ENCODE assay signal across 11 cellular contexts in the genomic region with DNA sequence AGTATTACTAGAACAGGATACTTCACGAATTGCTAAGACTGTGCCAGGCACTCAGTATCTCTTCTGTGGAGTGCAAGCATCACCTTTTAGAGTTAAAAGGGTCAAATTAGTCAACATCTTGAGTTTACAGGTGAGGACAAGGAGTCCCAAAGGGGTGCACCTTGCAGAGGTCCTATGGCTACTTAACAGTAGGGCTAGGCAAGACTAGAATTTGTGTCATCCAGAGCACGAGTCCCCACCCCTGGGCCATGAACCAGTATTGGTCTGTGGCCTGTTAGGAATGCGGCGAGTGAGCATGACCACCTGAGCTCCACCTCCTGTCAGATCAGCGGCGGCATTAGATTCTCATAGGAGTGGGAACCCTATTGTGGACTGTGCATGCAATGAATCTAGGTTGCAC. TPM values are rescaled to one million over a fixed set of nuclear protein-coding genes. Genes with fewer than 3 reads are reported as not detected.
DNase-seq lines count a peak whose midpoint lies in the region; ATAC-seq, FAIRE-seq and TF ChIP-seq lines count a peak whose summit lies in the region.
"Had no signal": no experiment of that assay in that cellular context is flagged by ENCODE, and none has a peak within 500 bp of the region (broad histone marks: within the 10 kb centered on the region; RNA-seq: fewer than 3 reads in every experiment).

No MANE protein-coding gene starts in this region.

- H2BK120ac ChIP-seq in H9 (ENCODE audit: low read depth, low read length, poor library complexity, severe bottlenecking): no peak overlapping the region

- H4K5ac ChIP-seq in H9 (ENCODE audit: insufficient read length, low read depth, low read length): no peak overlapping the region

- H3K27me3 Mint-ChIP-seq in HFFc6 (ENCODE audit: insufficient read depth) (no peaks in the 10 kb centered on the region), H9 (ENCODE audit: low read depth) (no peaks in the 10 kb centered on the region)
- H3K27me3 Mint-ChIP-seq in activated CD8-positive, alpha-beta memory T cell treated with anti-CD3 and anti-CD28 coated beads, Interleukin-2, amount 10 ng/mL, durations not matched to agents 7 days and 5 days: peaks cover 3% of the 10 kb centered on the region

- no peak overlapping the region for H3K56ac ChIP-seq in H9 (ENCODE audit: insufficient read length, low read depth, low read length)

- H3K79me2 ChIP-seq in keratinocyte (ENCODE audit: control insufficient read depth, insufficient read depth, low read length): no peaks in the 10 kb centered on the region
- H3K79me2 ChIP-seq in H9 (ENCODE audit: insufficient read depth, low read length): no peaks in the 10 kb centered on the region

- H3K27me3 ChIP-seq in adipocyte (replicated peaks; ENCODE audit: control insufficient read depth, insufficient read depth, low read length) (no peaks in the 10 kb centered on the region), keratinocyte (ENCODE audit: control insufficient read depth, extremely low read depth, insufficient read depth, low read length) (no peaks in the 10 kb centered on the region), spleen (replicated peaks in 1 of 7) (no peaks in the 10 kb centered on the region), H9 (ENCODE audit: insufficient read depth, low read length) (no peaks in the 10 kb centered on the region)

- H2BK5ac ChIP-seq in H9 (ENCODE audit: insufficient read length, low read length): no peak overlapping the region

- H2AK5ac ChIP-seq in H9 (ENCODE audit: insufficient read length, low read length): no peak overlapping the region

- no peaks in the 10 kb centered on the region for H3K9me3 ChIP-seq in adipocyte (ENCODE audit: control insufficient read depth, low read length)
- no peaks in the 10 kb centered on the region for H3K9me3 ChIP-seq in keratinocyte (ENCODE audit: control insufficient read depth, low read depth, low read length)
- H3K9me3 ChIP-seq in spleen: no peaks in the 10 kb centered on the region
- no peaks in the 10 kb centered on the region for H3K9me3 ChIP-seq in H9 (ENCODE audit: control insufficient read depth, low read depth, low read length)

- no peak overlapping the region for H3K18ac ChIP-seq in H9 (ENCODE audit: insufficient read length, low read depth, low read length)

- H3K27ac ChIP-seq in keratinocyte (ENCODE audit: control insufficient read depth, insufficient read depth, low read length) (peak overlapping the region; percentile 99), spleen (peak overlapping the region in 6 of 8 donors; percentile 5 to 65 (median 50)), H9 (ENCODE audit: insufficient read length, low read depth, low read length) (no peak overlapping the region)

- no peak overlapping the region for H3K14ac ChIP-seq in H9 (ENCODE audit: insufficient read depth, low read length)

- no peak overlapping the region for H2AFZ ChIP-seq in keratinocyte (ENCODE audit: control insufficient read depth, low read length)
- no peak overlapping the region for H2AFZ ChIP-seq in H9 (ENCODE audit: low read length)

- H3K4me1 ChIP-seq in adipocyte (ENCODE audit: control insufficient read depth, insufficient read depth, low read length) (peaks cover 32% of the 10 kb centered on the region), keratinocyte (ENCODE audit: control insufficient read depth, extremely low read depth, insufficient read depth, low read length) (peaks cover 52% of the 10 kb centered on the region), spleen (peaks cover 0 to 10% (median 4%) of the 10 kb centered on the region in 6 donors), H9 (ENCODE audit: insufficient read depth, low read length) (peaks cover 10% of the 10 kb centered on the region; the same call in 1 of the 2 replicates)

- H3K4me1 Mint-ChIP-seq in HFFc6 (ENCODE audit: low read depth) (peaks cover 78% of the 10 kb centered on the region), H9 (peaks cover 24% of the 10 kb centered on the region in 2 experiments)
- H3K4me1 Mint-ChIP-seq in activated CD8-positive, alpha-beta memory T cell treated with anti-CD3 and anti-CD28 coated beads, Interleukin-2, amount 10 ng/mL, durations not matched to agents 7 days and 5 days: peaks cover 24% of the 10 kb centered on the region

- CTCF ChIA-PET in activated CD8-positive, alpha-beta memory T cell treated with anti-CD3 and anti-CD28 coated beads, Interleukin-2, amount 10 ng/mL, durations not matched to agents 7 days and 5 days (lab: Charles Lee): interaction anchor here (1.0 to 2.8 kb wide), 2 partner anchors 12 to 22 kb away, joined by 3 to 13 read pairs; partner anchors contain the start of gene DSTN

- no peaks in the 10 kb centered on the region for H3K9me1 ChIP-seq in keratinocyte (ENCODE audit: control insufficient read depth, extremely low read depth, insufficient read depth, low read length)

- H4K20me1 ChIP-seq in keratinocyte (ENCODE audit: control insufficient read depth, extremely low read depth, insufficient read depth, low read length) (no peaks in the 10 kb centered on the region), H9 (ENCODE audit: control insufficient read depth, insufficient read depth, insufficient read length) (no peaks in the 10 kb centered on the region)

- no peak for DNase-seq in HFFc6
- DNase-seq in adipocyte (ENCODE audit: low read depth): no peak
- DNase-seq in keratinocyte (ENCODE audit: low read depth, low spot score): no peak
- DNase-seq in spleen: no peak
- DNase-seq in T1000 (lab: John Stamatoyannopoulos, UW): no peak
- no peak for DNase-seq in activated CD8-positive, alpha-beta memory T cell treated with anti-CD3 and anti-CD28 coated beads, Interleukin-2, amount 10 ng/mL, durations not matched to agents 7 days and 5 days
- DNase-seq in H9: no peak
- DNase-seq in retina: no peak
- DNase-seq: activated CD4-positive, alpha-beta T cell treated with anti-CD3 and anti-CD28 coated beads for 1 hour; NCI-H748 treated with DMSO at 0.1 percent for 48 hours had no signal

- H3K4me3 ChIP-seq in adipocyte (ENCODE audit: low read length) (no peak overlapping the region), keratinocyte (ENCODE audit: control insufficient read depth in 2 of 3, extremely low read depth in 1 of 3, insufficient read depth in 2 of 3, low read depth in 1 of 3, low read length in 3 of 3) (peak overlapping the region in 2 of 3 experiments; percentile 73 to 78), spleen (no peak overlapping the region)

- H3K36me3 ChIP-seq in adipocyte (ENCODE audit: control insufficient read depth, insufficient read depth, low read length, severe bottlenecking) (no peaks in the 10 kb centered on the region), keratinocyte (ENCODE audit: control insufficient read depth in 2 of 2, extremely low read depth in 1 of 2, insufficient read depth in 2 of 2, low read length in 2 of 2) (no peaks in the 10 kb centered on the region), spleen (no peaks in the 10 kb centered on the region)

- H3K4me2 ChIP-seq in keratinocyte (ENCODE audit: control insufficient read depth, extremely low read depth, insufficient read depth, low read depth, low read length): peak overlapping the region; percentile 88
- no peak overlapping the region for H3K4me2 ChIP-seq in H9 (ENCODE audit: insufficient read depth, insufficient read length, low read length)

- H3K9me3 Mint-ChIP-seq in HFFc6 (no peaks in the 10 kb centered on the region), H9 (no peaks in the 10 kb centered on the region)
- H3K9me3 Mint-ChIP-seq in activated CD8-positive, alpha-beta memory T cell treated with anti-CD3 and anti-CD28 coated beads, Interleukin-2, amount 10 ng/mL, durations not matched to agents 7 days and 5 days (ENCODE audit: low read depth): no peaks in the 10 kb centered on the region

- no peak overlapping the region for H2BK20ac ChIP-seq in H9 (ENCODE audit: low read depth, low read length, poor library complexity, severe bottlenecking)

- H3K23me2 ChIP-seq in H9 (ENCODE audit: insufficient read length, low read depth, low read length, poor library complexity, severe bottlenecking): no peaks in the 10 kb centered on the region

- no peak overlapping the region for H3K23ac ChIP-seq in H9 (ENCODE audit: insufficient read length, low read depth, low read length)

- H3K27ac Mint-ChIP-seq in HFFc6 (peak overlapping the region; percentile 98), H9 (peak overlapping the region in 1 of 3 experiments; percentile 73; a peak in 2 of 7 replicates)
- no peak overlapping the region for H3K27ac Mint-ChIP-seq in activated CD8-positive, alpha-beta memory T cell treated with anti-CD3 and anti-CD28 coated beads, Interleukin-2, amount 10 ng/mL, durations not matched to agents 7 days and 5 days

- WGBS in spleen, 5 donors: 87 to 98% (median 95%) methylated on average over 6 of the region's 6 CpGs
- WGBS in H9 (ENCODE audit: extremely low coverage, insufficient read length, low lambda C conversion rate): no CpG with 5 or more reads among the region's 6 CpGs

- no peak for TF ChIP-seq POLR2A in spleen (IDR thresholded peaks at IDR 0.05)

- intact Hi-C loops in spleen (cut with DNase I; ENCODE audit: low total_unique reads): no loop called here

- H4K8ac ChIP-seq in H9 (replicated peaks; ENCODE audit: insufficient read length, low read depth, low read length): no peak overlapping the region

- dilution Hi-C loops in keratinocyte (cut with MboI; ENCODE audit: extremely low pct_ligation_motif_present, low sequenced_read_pairs): no loop called here

- H4K91ac ChIP-seq in H9 (ENCODE audit: insufficient read length, low read depth, low read length): no peak overlapping the region

- H3T11ph ChIP-seq in H9 (ENCODE audit: low read length): no peak overlapping the region

- no peak for FAIRE-seq in keratinocyte (lab: Jason Lieb, UNC)
- FAIRE-seq: colon had no signal

- H3K9ac ChIP-seq in adipocyte (ENCODE audit: low read length): peak overlapping the region; percentile 63
- peak overlapping the region; percentile 91 for H3K9ac ChIP-seq in keratinocyte (ENCODE audit: control insufficient read depth, extremely low read depth, insufficient read depth, low read length)
- no peak overlapping the region for H3K9ac ChIP-seq in H9 (ENCODE audit: extremely low read depth, insufficient read length, low read length)

- H3K4ac ChIP-seq in H9 (ENCODE audit: low read depth, low read length): no peak overlapping the region

- H3K4me3 Mint-ChIP-seq in HFFc6: peak overlapping the region; percentile 86; the same call in 1 of the 2 replicates
- no peak overlapping the region for H3K4me3 Mint-ChIP-seq in activated CD8-positive, alpha-beta memory T cell treated with anti-CD3 and anti-CD28 coated beads, Interleukin-2, amount 10 ng/mL, durations not matched to agents 7 days and 5 days
- H3K4me3 Mint-ChIP-seq in H9: no peak overlapping the region

- H2BK15ac ChIP-seq in H9 (ENCODE audit: low read depth, low read length): no peak overlapping the region

- H3K36me3 Mint-ChIP-seq in HFFc6 (ENCODE audit: low read depth): peaks cover 6% of the 10 kb centered on the region
- H3K36me3 Mint-ChIP-seq in activated CD8-positive, alpha-beta memory T cell treated with anti-CD3 and anti-CD28 coated beads, Interleukin-2, amount 10 ng/mL, durations not matched to agents 7 days and 5 days: no peaks in the 10 kb centered on the region
- H3K36me3 Mint-ChIP-seq in H9 (ENCODE audit: insufficient read depth in 1 of 3, low read depth in 3 of 3): no peaks in the 10 kb centered on the region

- TF ChIP-seq CTCF in HFFc6 (IDR thresholded peaks at IDR 0.05) (no peak), keratinocyte (optimal IDR thresholded peaks at IDR 0.05 in 1 of 3, IDR thresholded peaks at IDR 0.05 in 1 of 3, conservative IDR thresholded peaks at IDR 0.05 in 1 of 3; ENCODE audit: extremely low read depth in 1 of 3, insufficient read depth in 2 of 3, low read length in 3 of 3) (no peak), spleen (IDR thresholded peaks at IDR 0.05 in 8 of 11, conservative IDR thresholded peaks at IDR 0.05 in 3 of 11) (no peak), H9 (conservative IDR thresholded peaks at IDR 0.05) (no peak)

- H2BK12ac ChIP-seq in H9 (ENCODE audit: insufficient read length, low read depth, low read length): no peak overlapping the region

- no peaks in the 10 kb centered on the region for H3K79me1 ChIP-seq in H9 (ENCODE audit: insufficient read depth, low read depth, low read length, poor library complexity, severe bottlenecking)

- ATAC-seq in activated CD8-positive, alpha-beta memory T cell treated with anti-CD3 and anti-CD28 coated beads, Interleukin-2, amount 10 ng/mL, durations not matched to agents 7 days and 5 days: no peak

RNA-seq across cellular contexts. Expression of gene DSTN, which starts 10.5 kb away (rescaled TPM):
- total RNA-seq in HFFc6 (2021; fragmentation: NEBNext Ultra II Directional; extraction: Animal tissue kit (Norgen Biotek cat#: 25700)): 100 to 1,000 TPM; 497 to 624 (median 521) TPM
- polyA plus RNA-seq in keratinocyte: 174 to 385 TPM (median 288 TPM) in 3 replicates
- 397 TPM for polyA plus RNA-seq in keratinocyte (2011; ENCODE audit: low read depth)
- 437 and 557 TPM in 2 replicates for polyA plus RNA-seq in keratinocyte (2011; cell fraction: cytosol; rRNA removed)
- polyA plus RNA-seq in keratinocyte (2011; cell fraction: nucleus; rRNA removed): 143 and 173 TPM in 2 replicates
- 470 and 547 TPM in 2 replicates for polyA plus RNA-seq in keratinocyte (2012; ENCODE audit: low replicate concordance)
- 10.6 to 73.1 TPM (median 36.7 TPM) in 3 replicates for polyA minus RNA-seq in keratinocyte
- polyA minus RNA-seq in keratinocyte (2011; cell fraction: cytosol; rRNA and poly(A)+ RNA removed): 69.1 TPM
- 14.5 and 41.5 TPM in 2 replicates for polyA minus RNA-seq in keratinocyte (2011; cell fraction: nucleus; rRNA and poly(A)+ RNA removed)
- 100 to 1,000 TPM in 3 of 7 donors, 10 to 100 TPM in 4; 62.0 to 122 (median 93.6) TPM for total RNA-seq in spleen
- 100 to 1,000 TPM in 2 of 3 donors, 10 to 100 TPM in 1; 65.8 to 157 (median 107) TPM for polyA plus RNA-seq in spleen
- total RNA-seq in activated CD8-positive, alpha-beta memory T cell treated with anti-CD3 and anti-CD28 coated beads, Interleukin-2, amount 10 ng/mL, durations not matched to agents 7 days and 5 days: 10 to 100 TPM; 55.8 to 78.3 TPM
- total RNA-seq in H9 (2021): 145 and 148 TPM in 2 replicates

RNA-seq across cellular contexts. Expression of gene BFSP1, which starts 28.2 kb away (rescaled TPM):
- 1 to 10 TPM; 1.2 to 2.5 (median 1.8) TPM for total RNA-seq in HFFc6 (2021; fragmentation: NEBNext Ultra II Directional; extraction: Animal tissue kit (Norgen Biotek cat#: 25700))
- 1.8 to 2.2 TPM (median 2.2 TPM) in 3 replicates for polyA plus RNA-seq in keratinocyte
- 2.8 TPM for polyA plus RNA-seq in keratinocyte (2011; ENCODE audit: low read depth)
- 2.5 and 2.9 TPM in 2 replicates for polyA plus RNA-seq in keratinocyte (2011; cell fraction: cytosol; rRNA removed)
- polyA plus RNA-seq in keratinocyte (2011; cell fraction: nucleus; rRNA removed): 1.9 and 2.0 TPM in 2 replicates
- polyA plus RNA-seq in keratinocyte (2012; ENCODE audit: low replicate concordance): 2.2 and 2.7 TPM in 2 replicates
- polyA minus RNA-seq in keratinocyte: 1.1 to 1.8 TPM (median 1.4 TPM) in 3 replicates
- polyA minus RNA-seq in keratinocyte (2011; cell fraction: cytosol; rRNA and poly(A)+ RNA removed): 4.4 TPM
- polyA minus RNA-seq in keratinocyte (2011; cell fraction: nucleus; rRNA and poly(A)+ RNA removed): 2.7 TPM in 1 of 2 replicates, not detected in the other
- total RNA-seq in spleen: under 1 TPM; 0.13 to 0.86 (median 0.44) TPM
- under 1 TPM; 0.35 to 0.48 (median 0.38) TPM for polyA plus RNA-seq in spleen
- total RNA-seq in activated CD8-positive, alpha-beta memory T cell treated with anti-CD3 and anti-CD28 coated beads, Interleukin-2, amount 10 ng/mL, durations not matched to agents 7 days and 5 days: 1 to 10 TPM; 1.7 to 3.2 TPM
- 8.6 and 9.4 TPM in 2 replicates for total RNA-seq in H9 (2021)

Comparison
In these comparisons a context has a peak if more than half of its experiments do, and no peak if none do; other contexts are left out.
1. H3K4me3 ChIP-seq: peak in keratinocyte (2 of 3); none in adipocyte (single experiment) and spleen (0 of 8).